In genomic region chr5:153168226-153168625, GRCh38 we compare ENCODE assay signal across 22 cellular contexts.
DNase-seq lines count a peak whose midpoint lies in the region; ATAC-seq, FAIRE-seq and TF ChIP-seq lines count a peak whose summit lies in the region.
"Had no signal": no experiment of that assay in that cellular context is flagged by ENCODE, and none has a peak within 500 bp of the region (broad histone marks: within the 10 kb centered on the region; RNA-seq: fewer than 3 reads in every experiment).

No MANE protein-coding gene starts in this region.

- no peaks in the 10 kb centered on the region for H3K4me1 ChIP-seq in astrocyte (ENCODE audit: insufficient read depth, low read length)
- H3K4me1 ChIP-seq: A549 had no signal

- no peak for ATAC-seq in HG03175 (IDR thresholded peaks at IDR 0.05; ENCODE audit: unreplicated experiment)
- ATAC-seq in GM19035 (IDR thresholded peaks at IDR 0.05; ENCODE audit: unreplicated experiment) = no peak
- ATAC-seq in HG02938 (IDR thresholded peaks at IDR 0.05; ENCODE audit: unreplicated experiment) = no peak
- ATAC-seq: A549, HCT116 had no signal

- no peaks in the 10 kb centered on the region for H3K9me3 ChIP-seq in astrocyte (ENCODE audit: insufficient read depth, low read depth, low read length)
- H3K9me3 ChIP-seq: A549 had no signal

- H3K36me3 ChIP-seq in astrocyte (ENCODE audit: insufficient read depth, low read length) = no peaks in the 10 kb centered on the region

- H3K4me3 ChIP-seq in astrocyte (ENCODE audit: insufficient read depth, low read depth, low read length) (no peak overlapping the region), astrocyte of the spinal cord (ENCODE audit: low read depth, low read length) (no peak overlapping the region), foreskin fibroblast (ENCODE audit: low read depth in 1 of 2, low read length in 2 of 2) (no peak overlapping the region)
- H3K4me3 ChIP-seq: A549 had no signal

- in situ Hi-C loops in astrocyte of the spinal cord (cut with HindIII; ENCODE audit: low sequenced_read_pairs) = no loop called here

- H3K27me3 ChIP-seq in astrocyte (ENCODE audit: insufficient read depth, low read length) = no peaks in the 10 kb centered on the region

- H3K36me3 Mint-ChIP-seq in astrocyte (ENCODE audit: low read depth, unreplicated experiment) = no peaks in the 10 kb centered on the region
- H3K36me3 Mint-ChIP-seq: CD4-positive, alpha-beta memory T cell had no signal

- no peak overlapping the region for H3K4me2 ChIP-seq in astrocyte (ENCODE audit: low read length)
- H3K4me2 ChIP-seq: A549 had no signal

- TF ChIP-seq CTCF in astrocyte (IDR thresholded peaks at IDR 0.05; ENCODE audit: insufficient read depth, low read depth, low read length) = no peak
- TF ChIP-seq CTCF in astrocyte of the spinal cord (IDR thresholded peaks at IDR 0.05; ENCODE audit: low read depth, low read length) = no peak
- no peak for TF ChIP-seq CTCF in foreskin fibroblast (IDR thresholded peaks at IDR 0.05; ENCODE audit: low read depth, low read length)

- no peaks in the 10 kb centered on the region for H3K79me2 ChIP-seq in astrocyte (ENCODE audit: insufficient read depth, low read length)

- no peak overlapping the region for H3K9ac ChIP-seq in astrocyte (ENCODE audit: low read length)

- H3K9me3 Mint-ChIP-seq in astrocyte (ENCODE audit: unreplicated experiment) = no peaks in the 10 kb centered on the region

- no peaks in the 10 kb centered on the region for H3K4me1 Mint-ChIP-seq in astrocyte (ENCODE audit: low read depth, unreplicated experiment)

- H4K20me1 ChIP-seq in astrocyte (ENCODE audit: insufficient read depth, low read length) = no peaks in the 10 kb centered on the region

- no peak overlapping the region for H3K27ac ChIP-seq in astrocyte (ENCODE audit: low read depth, low read length)
- H3K27ac ChIP-seq: A549 had no signal

- peaks cover 2% of the 10 kb centered on the region for H3K27me3 Mint-ChIP-seq in astrocyte (ENCODE audit: low read depth, unreplicated experiment)
- H3K27me3 Mint-ChIP-seq: CD4-positive, alpha-beta memory T cell had no signal

- no peak overlapping the region for H3K27ac Mint-ChIP-seq in astrocyte (ENCODE audit: unreplicated experiment)
- H3K27ac Mint-ChIP-seq: CD4-positive, alpha-beta memory T cell had no signal

- DNase-seq in HCEC 1CT (peak; percentile 3), astrocyte (ENCODE audit: low read depth) (peak; percentile 37), astrocyte of the spinal cord (ENCODE audit: low read depth, low spot score) (peak; percentile 29), foreskin fibroblast (peak; percentile 19 to 36)
- DNase-seq: 8988T; ACHN; C1 segment of cervical spinal cord; Calu3; CD4-positive, alpha-beta memory T cell; COR-L47; DMS53; DMS79 treated with DMSO at 0.1 percent for 48 hours; GF-D8; H7 had no signal

- H2AFZ ChIP-seq in astrocyte (ENCODE audit: low read depth, low read length) = no peak overlapping the region

- H3K4me3 Mint-ChIP-seq in astrocyte (ENCODE audit: unreplicated experiment) = no peak overlapping the region
- H3K4me3 Mint-ChIP-seq: CD4-positive, alpha-beta memory T cell had no signal

- no peak for FAIRE-seq in astrocyte (lab: Jason Lieb, UNC)
- FAIRE-seq: A549, GM12891, GM18507, H1 had no signal
